Comparison of ENCODE assay signal across 8 cellular contexts in the genomic region with DNA sequence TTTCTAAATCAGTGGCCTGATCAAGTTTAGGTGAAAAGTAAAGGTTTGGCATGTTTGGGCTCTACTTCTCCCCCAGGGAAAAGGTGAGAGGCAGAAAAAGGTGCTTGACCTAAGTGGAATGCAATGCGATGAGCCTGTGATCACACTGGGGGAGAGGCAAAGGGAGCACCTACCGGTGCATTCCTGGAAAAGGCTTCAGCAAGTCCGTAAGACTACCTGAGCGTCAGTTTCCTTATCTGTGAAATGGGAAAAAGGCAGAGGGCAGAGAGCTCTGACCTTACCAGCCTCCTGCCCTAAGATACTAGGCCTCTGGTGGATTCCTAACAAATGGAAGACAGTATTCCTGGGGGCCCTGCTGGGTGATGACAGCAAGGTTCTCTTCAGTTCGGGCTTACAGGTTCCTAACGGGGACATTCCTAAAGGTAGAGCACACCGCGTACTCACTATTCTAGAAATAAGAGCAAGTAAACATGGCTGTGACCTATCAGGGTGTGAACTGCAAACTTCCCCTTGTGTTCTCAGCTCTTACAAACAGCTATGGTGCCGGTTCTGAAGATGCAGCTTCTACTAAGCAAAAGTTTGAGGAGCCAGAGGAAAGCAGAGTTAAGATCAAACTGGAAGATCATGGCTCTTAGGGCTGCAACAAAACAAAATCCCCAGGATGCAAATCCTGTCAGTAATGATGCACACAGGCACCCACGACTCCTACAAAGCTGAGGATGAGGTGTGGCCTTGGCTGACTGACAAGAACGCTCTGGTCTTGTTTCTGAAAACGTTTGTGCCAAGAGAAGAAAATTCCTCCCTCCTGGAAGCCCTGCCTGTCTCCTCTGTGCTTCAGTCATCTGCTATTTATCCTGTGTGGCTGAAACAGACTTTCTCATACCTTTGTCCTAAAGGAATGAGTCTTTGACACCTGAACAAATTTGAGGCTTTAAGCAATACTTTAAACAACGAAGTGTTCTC. TPM values are rescaled to one million over a fixed set of nuclear protein-coding genes. Genes with fewer than 3 reads are reported as not detected.
DNase-seq lines count a peak whose midpoint lies in the region; ATAC-seq and TF ChIP-seq lines count a peak whose summit lies in the region.
"Had no signal": no experiment of that assay in that cellular context is flagged by ENCODE, and none has a peak within 500 bp of the region (broad histone marks: within the 10 kb centered on the region; RNA-seq: fewer than 3 reads in every experiment).

No MANE protein-coding gene starts in this region.

- H3K4me1 ChIP-seq in Panc1 (ENCODE audit: control insufficient read depth, insufficient read depth, low read length) (peaks cover 4% of the 10 kb centered on the region; the same call in 1 of the 2 replicates), mucosa of stomach (ENCODE audit: control insufficient read depth, insufficient read depth, low read length) (peaks cover 23% of the 10 kb centered on the region), uterus (peaks cover 0 to 6% of the 10 kb centered on the region in 2 donors)

- CTCF ChIA-PET in Panc1 (lab: Charles Lee): no interaction called here

- DNase-seq in Panc1 (ENCODE audit: low read depth, low spot score): no peak
- DNase-seq in uterus: peak in 1 of 2 donors; percentile 47
- no peak for DNase-seq in ecto neural progenitor cell (ENCODE audit: low spot score)
- no peak for DNase-seq in NCI-H774 (lab: John Stamatoyannopoulos, UW)
- no peak for DNase-seq in NCI-H1436 (lab: John Stamatoyannopoulos, UW)
- DNase-seq: NCI-H2227 treated with DMSO at 0.1 percent for 48 hours had no signal

- peak overlapping the region; percentile 40 for H3K9ac ChIP-seq in mucosa of stomach (ENCODE audit: low read length)

- TF ChIP-seq CTCF in Panc1 (IDR thresholded peaks at IDR 0.05) (no peak), uterus (IDR thresholded peaks at IDR 0.05) (no peak)

- H3K9me3 ChIP-seq in Panc1 (ENCODE audit: control insufficient read depth, insufficient read depth, low read depth, low read length): no peaks in the 10 kb centered on the region
- no peaks in the 10 kb centered on the region for H3K9me3 ChIP-seq in mucosa of stomach (ENCODE audit: control insufficient read depth, low read length)
- no peaks in the 10 kb centered on the region for H3K9me3 ChIP-seq in uterus

- no TSS peak for BruUV-seq in Panc1 (replicated peaks; lab: Mats Ljungman, UMichigan)

- TF ChIP-seq POLR2A in uterus (IDR thresholded peaks at IDR 0.05): no peak

- in situ Hi-C loops in Panc1 (cut with HindIII; ENCODE audit: low pct_unique_long_range_greater_than_20kb, low sequenced_read_pairs): no loop called here

- H3K36me3 ChIP-seq in Panc1 (ENCODE audit: control insufficient read depth, insufficient read depth, low read length): no peaks in the 10 kb centered on the region
- H3K36me3 ChIP-seq in mucosa of stomach (ENCODE audit: control insufficient read depth, insufficient read depth, low read length): no peaks in the 10 kb centered on the region
- no peaks in the 10 kb centered on the region for H3K36me3 ChIP-seq in uterus

- ATAC-seq in Panc1 (peak; percentile 47; the same call in 1 of the 2 replicates), esophagus mucosa (peak; percentile 57)

- H3K4me3 ChIP-seq in Panc1 (ENCODE audit: low read depth in 2 of 2, low read length in 2 of 2) (no peak overlapping the region), mucosa of stomach (ENCODE audit: low read length) (no peak overlapping the region), uterus (no peak overlapping the region)

- no peak overlapping the region for H3K27ac ChIP-seq in Panc1 (ENCODE audit: low read length)
- peak overlapping the region; percentile 20 to 54 for H3K27ac ChIP-seq in uterus

- intact Hi-C loops in Panc1 (cut with micrococcal nuclease; ENCODE audit: unreplicated experiment): no loop called here
- intact Hi-C loops in uterus (cut with DNase I; ENCODE audit: low total_unique reads): no loop called here

- POLR2A ChIA-PET in Panc1 (lab: Charles Lee): no interaction called here

- peaks cover 3% of the 10 kb centered on the region for H3K27me3 ChIP-seq in Panc1 (ENCODE audit: control insufficient read depth, insufficient read depth, low read length)
- H3K27me3 ChIP-seq in mucosa of stomach (ENCODE audit: control insufficient read depth, insufficient read depth, low read length): no peaks in the 10 kb centered on the region
- H3K27me3 ChIP-seq in uterus: no peaks in the 10 kb centered on the region

RNA-seq across cellular contexts. Expression of gene ACSL5, which starts 13.3 kb away (rescaled TPM):
- total RNA-seq in Panc1 (2021; ENCODE audit: unreplicated experiment): 2.4 TPM
- 0.96 TPM for polyA plus RNA-seq in Panc1 (2012; ENCODE audit: insufficient read length)
- 3.3 TPM for total RNA-seq in esophagus mucosa
- total RNA-seq in uterus: 10 to 100 TPM in 3 of 4 donors, 1 to 10 TPM in 1; 7.4 to 30.6 (median 11.9) TPM
